17 cellular contexts compared by ENCODE assay signal in the genomic region with DNA sequence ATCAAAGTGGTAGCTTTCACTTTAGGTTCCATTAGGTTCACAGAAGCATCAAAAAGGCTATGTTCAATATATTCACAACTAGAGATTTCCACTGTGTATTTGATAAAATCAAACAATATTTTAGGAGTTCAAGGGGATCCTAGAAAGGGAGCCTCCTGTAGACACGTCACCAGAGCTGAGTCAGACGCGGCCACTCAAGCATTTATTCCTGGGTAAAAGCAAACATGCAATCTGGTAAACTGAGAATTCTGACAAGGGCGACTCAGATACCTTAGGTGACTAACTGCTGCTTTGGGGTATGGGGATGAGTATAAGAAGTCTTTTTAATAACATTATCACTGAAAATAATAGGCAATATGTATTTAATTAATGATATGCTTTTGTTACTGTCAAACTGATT.
"Had no signal": no experiment of that assay in that cellular context is flagged by ENCODE, and none has a peak within 500 bp of the region (broad histone marks: within the 10 kb centered on the region; RNA-seq: fewer than 3 reads in every experiment).

No MANE protein-coding gene starts in this region.

- H3K4me1 ChIP-seq: neural progenitor cell, right atrium auricular region, tibial nerve, uterus had no signal

- H3K36me3 ChIP-seq: neural progenitor cell, right atrium auricular region, tibial nerve, uterus had no signal

- DNase-seq: activated CD4-positive, alpha-beta T cell treated with anti-CD3 and anti-CD28 coated beads for 36 hours; activated CD4-positive, alpha-beta T cell treated with anti-CD3 and anti-CD28 coated beads, Interleukin-2, amount 50 U/mL, for 48 hours; activated naive CD4-positive, alpha-beta T cell; activated naive CD8-positive, alpha-beta T cell treated with anti-CD3 and anti-CD28 coated beads for 36 hours; activated T-cell treated with anti-CD3 and anti-CD28 coated beads for 4 hours; cortex of kidney; immature natural killer cell; mucosa of descending colon; naive thymus-derived CD4-positive, alpha-beta T cell; stimulated activated naive CD8-positive, alpha-beta T cell treated with anti-CD3 and anti-CD28 coated beads, Interleukin-15, Interleukin-2, amounts not matched to agents 100 U/mL and 50 U/mL, for 24 hours; T-helper 17 cell; uterus had no signal

- H3K4me3 ChIP-seq: mucosa of descending colon, neural progenitor cell, right atrium auricular region, skin epidermis, tibial nerve, uterus had no signal

- H3K27me3 ChIP-seq: neural progenitor cell, right atrium auricular region, tibial nerve, uterus had no signal

- H3K9me3 ChIP-seq: uterus had no signal

- ATAC-seq: activated CD4-positive, alpha-beta T cell treated with anti-CD3 and anti-CD28 coated beads for 36 hours; esophagus mucosa; mucosa of descending colon; naive thymus-derived CD4-positive, alpha-beta T cell; stimulated activated naive CD8-positive, alpha-beta T cell treated with anti-CD3 and anti-CD28 coated beads, Interleukin-15, Interleukin-2, amounts not matched to agents 100 U/mL and 50 U/mL, for 24 hours; T-helper 17 cell had no signal

- H3K27ac ChIP-seq: neural progenitor cell, right atrium auricular region, skin epidermis, tibial nerve, uterus had no signal
